12 cellular contexts compared by ENCODE assay signal in the genomic region with DNA sequence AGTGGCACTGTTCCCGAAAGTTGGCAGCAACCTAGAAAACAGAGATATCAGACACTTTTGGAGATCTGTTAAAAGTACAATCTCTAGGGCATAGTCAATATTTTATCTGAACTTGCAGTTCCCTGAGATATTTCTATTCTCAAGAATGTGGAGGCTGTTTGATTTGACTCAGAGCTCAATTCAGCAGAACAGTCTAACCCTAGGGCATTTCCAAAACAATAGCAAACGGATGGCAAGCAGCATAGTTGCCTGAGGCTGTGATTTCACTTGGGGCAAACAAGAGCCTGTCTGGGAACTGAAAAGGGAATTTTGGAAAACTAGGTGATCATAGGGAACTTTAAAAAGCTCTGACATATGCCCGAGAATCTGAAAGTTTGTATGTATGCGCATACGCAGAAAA.
"Had no signal": no experiment of that assay in that cellular context is flagged by ENCODE, and none has a peak within 500 bp of the region (broad histone marks: within the 10 kb centered on the region; RNA-seq: fewer than 3 reads in every experiment).

No MANE protein-coding gene starts in this region.

- H3K27ac Mint-ChIP-seq: activated CD8-positive, alpha-beta memory T cell treated with anti-CD3 and anti-CD28 coated beads, Interleukin-2, amount 10 ng/mL, durations not matched to agents 7 days and 5 days; activated naive CD8-positive, alpha-beta T cell treated with anti-CD3 and anti-CD28 coated beads, Interleukin-2, amount 10 ng/mL, durations not matched to agents 7 days and 5 days; activated T-cell treated with anti-CD3 and anti-CD28 coated beads, Interleukin-2, amount 50 U/mL, for 72 hours; memory B cell; T-helper 17 cell had no signal

- H3K4me1 Mint-ChIP-seq: activated CD8-positive, alpha-beta memory T cell treated with anti-CD3 and anti-CD28 coated beads, Interleukin-2, amount 10 ng/mL, durations not matched to agents 7 days and 5 days; activated naive CD8-positive, alpha-beta T cell treated with anti-CD3 and anti-CD28 coated beads, Interleukin-2, amount 10 ng/mL, durations not matched to agents 7 days and 5 days; memory B cell; T-helper 17 cell had no signal

- DNase-seq: activated CD4-positive, alpha-beta T cell treated with anti-CD3 and anti-CD28 coated beads, Interleukin-2, amount 50 U/mL, for 4 hours; activated CD4-positive, CD25-positive, alpha-beta regulatory T cell treated with anti-CD3 and anti-CD28 coated beads, Interleukin-2, amount 50 U/mL, for 72 hours; activated CD8-positive, alpha-beta memory T cell treated with anti-CD3 and anti-CD28 coated beads, Interleukin-2, amount 10 ng/mL, durations not matched to agents 7 days and 5 days; activated naive CD8-positive, alpha-beta T cell treated with anti-CD3 and anti-CD28 coated beads, Interleukin-2, amount 10 ng/mL, durations not matched to agents 7 days and 5 days; activated T-cell treated with anti-CD3 and anti-CD28 coated beads, Interleukin-2, amount 50 U/mL, for 72 hours; anterior cingulate cortex; dermis blood vessel endothelial cell; hypothalamus; left ventricle myocardium inferior; T-helper 17 cell; thyroid gland had no signal

- H3K36me3 ChIP-seq: left ventricle myocardium inferior, thyroid gland had no signal

- H3K4me3 Mint-ChIP-seq: activated CD8-positive, alpha-beta memory T cell treated with anti-CD3 and anti-CD28 coated beads, Interleukin-2, amount 10 ng/mL, durations not matched to agents 7 days and 5 days; activated naive CD8-positive, alpha-beta T cell treated with anti-CD3 and anti-CD28 coated beads, Interleukin-2, amount 10 ng/mL, durations not matched to agents 7 days and 5 days; activated T-cell treated with anti-CD3 and anti-CD28 coated beads, Interleukin-2, amount 50 U/mL, for 72 hours; memory B cell; T-helper 17 cell had no signal

- H3K27me3 Mint-ChIP-seq: activated CD8-positive, alpha-beta memory T cell treated with anti-CD3 and anti-CD28 coated beads, Interleukin-2, amount 10 ng/mL, durations not matched to agents 7 days and 5 days; activated naive CD8-positive, alpha-beta T cell treated with anti-CD3 and anti-CD28 coated beads, Interleukin-2, amount 10 ng/mL, durations not matched to agents 7 days and 5 days; memory B cell; T-helper 17 cell had no signal

- ATAC-seq: activated CD8-positive, alpha-beta memory T cell treated with anti-CD3 and anti-CD28 coated beads, Interleukin-2, amount 10 ng/mL, durations not matched to agents 7 days and 5 days; activated T-cell treated with anti-CD3 and anti-CD28 coated beads, Interleukin-2, amount 50 U/mL, for 72 hours; T-helper 17 cell had no signal

- H3K27ac ChIP-seq: left ventricle myocardium inferior, thyroid gland had no signal

- H3K9me3 ChIP-seq: thyroid gland had no signal

- H3K36me3 Mint-ChIP-seq: activated CD8-positive, alpha-beta memory T cell treated with anti-CD3 and anti-CD28 coated beads, Interleukin-2, amount 10 ng/mL, durations not matched to agents 7 days and 5 days; activated naive CD8-positive, alpha-beta T cell treated with anti-CD3 and anti-CD28 coated beads, Interleukin-2, amount 10 ng/mL, durations not matched to agents 7 days and 5 days; memory B cell had no signal

- H3K4me1 ChIP-seq: left ventricle myocardium inferior, thyroid gland had no signal

- H3K4me3 ChIP-seq: left ventricle myocardium inferior, thyroid gland had no signal

- H3K27me3 ChIP-seq: thyroid gland had no signal
